In the genomic region with DNA sequence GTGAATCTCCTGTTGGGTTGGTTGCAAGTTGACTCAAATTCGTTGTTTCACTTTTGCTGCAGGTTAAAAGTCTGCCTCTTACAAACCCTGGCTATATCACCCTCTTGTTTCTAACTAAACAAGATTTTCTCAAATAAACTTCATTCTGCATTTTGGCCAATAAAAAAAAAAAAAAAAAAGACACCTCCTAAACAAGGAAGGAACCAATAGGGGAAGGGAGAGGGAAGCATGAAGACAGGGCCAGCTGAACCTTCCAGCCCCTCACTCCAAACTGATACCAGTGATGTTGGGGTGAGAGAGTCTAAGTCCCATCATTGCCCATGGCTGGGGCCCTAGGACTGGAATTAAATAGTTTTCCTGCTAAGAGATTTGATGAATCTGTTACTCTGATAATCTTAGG, we compare ENCODE assay signal across 16 cellular contexts. TPM values are rescaled to one million over a fixed set of nuclear protein-coding genes. Genes with fewer than 3 reads are reported as not detected.
"Had no signal": no experiment of that assay in that cellular context is flagged by ENCODE, and none has a peak within 500 bp of the region (broad histone marks: within the 10 kb centered on the region; RNA-seq: fewer than 3 reads in every experiment).

No MANE protein-coding gene starts in this region.

RNA-seq across cellular contexts. Expression of a gene that starts 2.4 kb away (rescaled TPM):
- total RNA-seq: activated B cell treated with CpG ODN at 0.5 μM for 24 hours; activated CD4-positive, alpha-beta memory T cell treated with anti-CD3 and anti-CD28 coated beads for 36 hours; activated CD4-positive, alpha-beta T cell treated with anti-CD3 and anti-CD28 coated beads, Interleukin-2, amount 10 ng/mL, durations not matched to agents 24 days and 14 days; activated CD8-positive, alpha-beta memory T cell treated with anti-CD3 and anti-CD28 coated beads for 36 hours; activated CD8-positive, alpha-beta T cell treated with anti-CD3 and anti-CD28 coated beads for 36 hours; activated naive CD4-positive, alpha-beta T cell treated with anti-CD3 and anti-CD28 coated beads for 36 hours; activated naive CD4-positive, alpha-beta T cell treated with anti-CD3 and anti-CD28 coated beads, Interleukin-2, amount 50 U/mL, for 72 hours; activated naive CD8-positive, alpha-beta T cell treated with anti-CD3 and anti-CD28 coated beads for 36 hours; activated T-cell treated with anti-CD3 and anti-CD28 coated beads, Interleukin-2, amount 50 U/mL, for 4 hours; activated T-cell treated with anti-CD3 and anti-CD28 coated beads, Interleukin-2, amount 50 U/mL, for 72 hours; activated T-helper 1 cell treated with anti-CD3 and anti-CD28 coated beads, Interleukin-12 subunit alpha, Interleukin-12 subunit beta, Interleukin-2, Interleukin-4 antibody, amounts not matched to agents 30 ng/mL and 10 ng/mL and 1 ng/mL, durations not matched to agents 14 hours and 24 hours and 36 hours; activated T-helper 17 cell treated with anti-CD3 and anti-CD28 coated beads, Interleukin-2, amount 50 U/mL, for 72 hours; bronchial epithelial cell; T-helper 1 cell treated with Interleukin-12 subunit alpha and Interleukin-12 subunit beta and Interleukin-4 antibody, amounts not matched to agents 30 ng/mL and 1 ng/mL, for 36 hours; T-helper 17 cell; T-helper 2 cell treated with Interferon-gamma antibody and Interleukin-4, amounts not matched to agents 100 ng/mL and 5 ng/mL, for 36 hours had no signal
